In the genomic region with DNA sequence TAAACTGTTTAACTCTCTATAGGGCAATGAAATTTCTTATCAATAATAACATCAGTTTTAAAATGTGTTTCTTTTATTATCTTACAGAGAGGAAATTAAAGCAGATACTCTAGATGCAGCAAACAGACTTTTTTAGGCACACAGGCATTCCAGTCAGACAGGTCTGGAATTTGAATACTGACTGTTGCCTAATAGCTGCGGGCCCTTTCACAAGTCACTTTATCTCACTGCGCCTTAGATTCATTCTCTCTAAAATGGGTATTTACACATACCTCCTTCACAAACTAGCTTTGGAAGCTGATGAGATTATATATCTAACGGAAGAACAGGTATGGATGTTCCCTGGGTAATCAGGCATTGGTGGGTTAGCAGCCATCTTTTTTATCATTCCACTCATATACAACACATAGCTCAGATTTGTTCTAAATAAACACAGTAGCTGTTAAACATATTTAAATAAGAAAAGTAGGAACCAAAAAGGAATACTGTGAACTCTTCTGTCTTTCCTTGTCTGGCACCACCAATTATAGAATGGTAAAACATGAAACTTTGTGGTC, we compare ENCODE assay signal across 17 cellular contexts.
DNase-seq lines count a peak whose midpoint lies in the region; ATAC-seq, FAIRE-seq and TF ChIP-seq lines count a peak whose summit lies in the region.
"Had no signal": no experiment of that assay in that cellular context is flagged by ENCODE, and none has a peak within 500 bp of the region (broad histone marks: within the 10 kb centered on the region; RNA-seq: fewer than 3 reads in every experiment).

No MANE protein-coding gene starts in this region.

- no peak overlapping the region for H3K4me3 Mint-ChIP-seq in activated CD4-positive, alpha-beta T cell treated with anti-CD3 and anti-CD28 coated beads for 36 hours
- H3K4me3 Mint-ChIP-seq: IgD-negative memory B cell had no signal

- WGBS in heart left ventricle, 4 donors: 57 to 69% (median 62%) methylated on average over 3 of the region's 3 CpGs

- H3K4me3 ChIP-seq in cardiac muscle cell (no peak overlapping the region), heart left ventricle (no peak overlapping the region), bronchial epithelial cell (ENCODE audit: low read depth, low read length) (no peak overlapping the region)
- H3K4me3 ChIP-seq: PC-9, SK-N-MC had no signal

- no peak for TF ChIP-seq POLR2A in heart left ventricle (IDR thresholded peaks at IDR 0.05)

- H3K27ac Mint-ChIP-seq in activated CD4-positive, alpha-beta T cell treated with anti-CD3 and anti-CD28 coated beads for 36 hours: no peak overlapping the region
- H3K27ac Mint-ChIP-seq: IgD-negative memory B cell had no signal

- H3K4me1 ChIP-seq in cardiac muscle cell (ENCODE audit: low read depth): no peaks in the 10 kb centered on the region
- no peaks in the 10 kb centered on the region for H3K4me1 ChIP-seq in heart left ventricle

- H3K27me3 Mint-ChIP-seq in activated CD4-positive, alpha-beta T cell treated with anti-CD3 and anti-CD28 coated beads for 36 hours: peaks cover 14% of the 10 kb centered on the region

- POLR2A ChIA-PET in activated CD4-positive, alpha-beta T cell treated with anti-CD3 and anti-CD28 coated beads for 36 hours (lab: Charles Lee): no interaction called here

- H3K9me3 ChIP-seq in cardiac muscle cell (ENCODE audit: low read depth): no peaks in the 10 kb centered on the region
- no peaks in the 10 kb centered on the region for H3K9me3 ChIP-seq in heart left ventricle

- H3K4me1 Mint-ChIP-seq in activated CD4-positive, alpha-beta T cell treated with anti-CD3 and anti-CD28 coated beads for 36 hours: no peaks in the 10 kb centered on the region
- H3K4me1 Mint-ChIP-seq: IgD-negative memory B cell had no signal

- H3K27ac ChIP-seq in cardiac muscle cell: no peak overlapping the region
- no peak overlapping the region for H3K27ac ChIP-seq in heart left ventricle
- H3K27ac ChIP-seq: PC-9, SK-N-MC had no signal

- H3K36me3 Mint-ChIP-seq in activated CD4-positive, alpha-beta T cell treated with anti-CD3 and anti-CD28 coated beads for 36 hours (ENCODE audit: low read depth): no peaks in the 10 kb centered on the region
- H3K36me3 Mint-ChIP-seq: IgD-negative memory B cell had no signal

- H3K27me3 ChIP-seq in cardiac muscle cell (no peaks in the 10 kb centered on the region), heart left ventricle (peaks cover 0 to 9% (median 0%) of the 10 kb centered on the region in 9 donors), bronchial epithelial cell (ENCODE audit: control insufficient read depth, insufficient read depth, low read length) (no peaks in the 10 kb centered on the region)

- intact Hi-C loops in heart left ventricle (cut with DNase I): no loop called here
- intact Hi-C loops in activated CD4-positive, alpha-beta T cell treated with anti-CD3 and anti-CD28 coated beads for 36 hours (cut with DNase I, micrococcal nuclease): no loop called here
- intact Hi-C loops in sciatic nerve (cut with DNase I): no loop called here

- DNase-seq in cardiac muscle cell (ENCODE audit: low read depth in 1 of 2, low spot score in 1 of 2) (peak; percentile 5 to 16), heart left ventricle (no peak), bronchial epithelial cell (ENCODE audit: low read depth) (peak; percentile 54), left lobe of liver (ENCODE audit: low spot score) (no peak), GM20000 (ENCODE audit: low spot score) (no peak), sciatic nerve (ENCODE audit: low spot score) (no peak)
- no peak for DNase-seq in activated CD4-positive, alpha-beta T cell treated with anti-CD3 and anti-CD28 coated beads for 36 hours
- no peak for DNase-seq in activated CD8-positive, alpha-beta memory T cell treated with anti-CD3 and anti-CD28 coated beads, Interleukin-2, amount 50 U/mL, for 48 hours
- DNase-seq: C1 segment of cervical spinal cord, COR-L47, NCI-H1048, NCI-H748 treated with DMSO at 0.1 percent for 48 hours had no signal

- no peak for FAIRE-seq in bronchial epithelial cell (lab: Jason Lieb, UNC)
- FAIRE-seq: GM19239, H54 had no signal

- TF ChIP-seq CTCF in cardiac muscle cell (IDR thresholded peaks at IDR 0.05; ENCODE audit: low read depth, low read length): no peak
- no peak for TF ChIP-seq CTCF in heart left ventricle (IDR thresholded peaks at IDR 0.05)
- no peak for TF ChIP-seq CTCF in bronchial epithelial cell (IDR thresholded peaks at IDR 0.05; ENCODE audit: insufficient read depth, low read length, severe bottlenecking)
- TF ChIP-seq CTCF in GM20000 (IDR thresholded peaks at IDR 0.05; ENCODE audit: extremely low read depth, missing control alignments): no peak

- no peak for ATAC-seq in heart left ventricle
- peak; percentile 76 for ATAC-seq in left lobe of liver
- no peak for ATAC-seq in activated CD4-positive, alpha-beta T cell treated with anti-CD3 and anti-CD28 coated beads for 36 hours
- ATAC-seq in sciatic nerve: no peak

- H3K9me3 Mint-ChIP-seq in activated CD4-positive, alpha-beta T cell treated with anti-CD3 and anti-CD28 coated beads for 36 hours (ENCODE audit: low read depth): no peaks in the 10 kb centered on the region
- H3K9me3 Mint-ChIP-seq: IgD-negative memory B cell had no signal

- CTCF ChIA-PET in activated CD4-positive, alpha-beta T cell treated with anti-CD3 and anti-CD28 coated beads for 36 hours (lab: Charles Lee): no interaction called here

- H3K36me3 ChIP-seq in cardiac muscle cell (no peaks in the 10 kb centered on the region), heart left ventricle (no peaks in the 10 kb centered on the region), bronchial epithelial cell (ENCODE audit: control insufficient read depth, insufficient read depth, low read length) (no peaks in the 10 kb centered on the region)

Comparison
In these comparisons a context has a peak if more than half of its experiments do, and no peak if none do; other contexts are left out.
1. DNase-seq: peak in cardiac muscle cell (2 of 2) and bronchial epithelial cell (single experiment); none in heart left ventricle (0 of 5), left lobe of liver (single experiment), activated CD4-positive, alpha-beta T cell treated with anti-CD3 and anti-CD28 coated beads for 36 hours (single experiment), GM20000 (single experiment), sciatic nerve (single experiment) and activated CD8-positive, alpha-beta memory T cell treated with anti-CD3 and anti-CD28 coated beads, Interleukin-2, amount 50 U/mL, for 48 hours (single experiment).